In the genomic region with DNA sequence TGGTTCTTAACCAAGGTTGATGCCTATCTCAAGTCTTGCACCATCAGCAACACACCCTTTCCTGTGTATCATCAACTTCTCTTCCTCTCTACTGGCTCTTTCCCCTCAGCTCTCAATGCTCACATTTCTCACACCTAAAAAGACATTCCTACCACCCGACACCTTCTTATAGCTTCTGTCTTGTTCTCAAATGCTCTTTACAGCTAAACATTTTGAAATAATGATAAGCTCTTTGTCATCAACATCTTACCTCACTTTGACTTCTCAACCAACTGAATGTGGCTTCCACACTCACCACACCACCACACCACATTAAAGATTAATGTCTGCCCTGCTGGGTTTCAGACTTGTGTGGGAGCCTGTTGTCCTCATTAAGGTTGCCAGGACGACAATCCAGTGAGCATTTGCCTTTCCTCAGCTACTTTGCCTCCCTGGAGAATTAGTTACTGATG, we compare ENCODE assay signal across 11 cellular contexts.
DNase-seq lines count a peak whose midpoint lies in the region; ATAC-seq and TF ChIP-seq lines count a peak whose summit lies in the region.
"Had no signal": no experiment of that assay in that cellular context is flagged by ENCODE, and none has a peak within 500 bp of the region (broad histone marks: within the 10 kb centered on the region; RNA-seq: fewer than 3 reads in every experiment).

No MANE protein-coding gene starts in this region.

- no peaks in the 10 kb centered on the region for H3K36me3 ChIP-seq in lower lobe of right lung
- H3K36me3 ChIP-seq: MG63 had no signal

- H3K4me1 ChIP-seq in lower lobe of right lung: peaks cover 4% of the 10 kb centered on the region

- H3K4me3 ChIP-seq in lower lobe of right lung: no peak overlapping the region
- H3K4me3 ChIP-seq: MG63 had no signal

- intact Hi-C loops in lower lobe of right lung (cut with DNase I): no loop called here

- no peak for TF ChIP-seq CTCF in lower lobe of right lung (IDR thresholded peaks at IDR 0.05)

- peak; percentile 7 for DNase-seq in DMS 273 (lab: John Stamatoyannopoulos, UW; ENCODE audit: unreplicated experiment)
- no peak for DNase-seq in DMS 273 treated with DMSO at 0.1 percent for 48 hours (lab: John Stamatoyannopoulos, UW)
- peak; percentile 52 for DNase-seq in LHCN-M2 (ENCODE audit: low read depth)
- peak; percentile 8 for DNase-seq in activated CD4-positive, alpha-beta T cell treated with anti-CD3 and anti-CD28 coated beads, Interleukin-2, amount 50 U/mL, for 1 hour
- DNase-seq in lower lobe of right lung: no peak
- no peak for DNase-seq in NCI-H2171 treated with DMSO at 0.1 percent for 48 hours (lab: John Stamatoyannopoulos, UW)
- no peak for DNase-seq in NCI-H146 treated with DMSO at 0.1 percent for 48 hours (lab: John Stamatoyannopoulos, UW; ENCODE audit: unreplicated experiment)
- DNase-seq: MG63, SHP77 treated with DMSO at 0.1 percent for 48 hours had no signal

- no peak overlapping the region for H3K27ac ChIP-seq in lower lobe of right lung
- H3K27ac ChIP-seq: 22Rv1 had no signal

- ATAC-seq in lower lobe of right lung (peak; percentile 57 to 66), HG02870 (IDR thresholded peaks at IDR 0.05; ENCODE audit: unreplicated experiment) (no peak)

- H3K27me3 ChIP-seq in lower lobe of right lung (ENCODE audit: low read depth): no peaks in the 10 kb centered on the region
- H3K27me3 ChIP-seq: MG63 had no signal

- H3K9me3 ChIP-seq in lower lobe of right lung: no peaks in the 10 kb centered on the region
- H3K9me3 ChIP-seq: MG63 had no signal

Comparison
In these comparisons a context has a peak if more than half of its experiments do, and no peak if none do; other contexts are left out.
1. DNase-seq: peak in DMS 273 (single experiment), LHCN-M2 (single experiment) and activated CD4-positive, alpha-beta T cell treated with anti-CD3 and anti-CD28 coated beads, Interleukin-2, amount 50 U/mL, for 1 hour (single experiment); none in DMS 273 treated with DMSO at 0.1 percent for 48 hours (single experiment), lower lobe of right lung (single experiment), NCI-H2171 treated with DMSO at 0.1 percent for 48 hours (single experiment) and NCI-H146 treated with DMSO at 0.1 percent for 48 hours (single experiment).